In the genomic region with DNA sequence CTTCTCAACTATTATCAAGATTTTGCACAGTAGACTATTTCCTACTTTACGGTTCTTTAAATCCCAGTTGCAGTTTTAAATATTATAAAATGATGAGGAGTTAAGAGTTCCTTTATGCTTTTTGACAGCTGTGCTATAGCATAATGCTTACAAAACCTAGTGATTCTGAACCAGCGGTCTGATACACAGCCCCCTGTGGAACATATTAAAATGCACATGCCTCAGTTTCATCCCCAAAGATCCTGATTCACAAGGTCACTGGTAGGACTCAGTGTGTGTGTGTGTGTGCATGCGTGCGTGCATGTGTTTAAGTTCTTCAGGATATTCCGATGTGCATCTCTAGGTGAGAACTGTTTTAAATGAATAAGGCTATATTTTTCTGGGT, we compare ENCODE assay signal across 29 cellular contexts.
"Had no signal": no experiment of that assay in that cellular context is flagged by ENCODE, and none has a peak within 500 bp of the region (broad histone marks: within the 10 kb centered on the region; RNA-seq: fewer than 3 reads in every experiment).

No MANE protein-coding gene starts in this region.

- ATAC-seq: activated CD8-positive, alpha-beta memory T cell treated with anti-CD3 and anti-CD28 coated beads, Interleukin-2, amount 10 ng/mL, durations not matched to agents 7 days and 5 days; heart left ventricle; left colon; right lobe of liver; SK-N-SH treated with all-trans-retinoic acid at 6 μM for 48 hours; T-helper 17 cell had no signal

- H3K9me3 Mint-ChIP-seq: activated CD4-positive, alpha-beta memory T cell treated with anti-CD3 and anti-CD28 coated beads, Interleukin-2, amount 10 ng/mL, durations not matched to agents 7 days and 5 days; central memory CD8-positive, alpha-beta T cell; immature natural killer cell; stimulated activated memory B cell treated with anti-CD40 and anti-IgM and Interleukin-4, amounts not matched to agents 10 μg/mL and 1 μg/mL and 100 μg/mL, for 72 hours had no signal

- DNase-seq: activated CD4-positive, alpha-beta memory T cell treated with anti-CD3 and anti-CD28 coated beads, Interleukin-2, amount 10 ng/mL, durations not matched to agents 7 days and 5 days; activated CD4-positive, alpha-beta T cell treated with anti-CD3 and anti-CD28 coated beads for 1 hour; activated CD8-positive, alpha-beta memory T cell treated with anti-CD3 and anti-CD28 coated beads, Interleukin-2, amount 10 ng/mL, durations not matched to agents 7 days and 5 days; activated naive CD4-positive, alpha-beta T cell; anterior cingulate cortex; effector CD4-positive, alpha-beta T cell; heart left ventricle; hypothalamus; immature natural killer cell; kidney; left colon; naive B cell; nephron progenitor cell; ovary; right lobe of liver; SJCRH30; stimulated activated CD4-positive, alpha-beta T cell treated with anti-CD3 and anti-CD28 coated beads, Interleukin-4, amount 100 ng/mL, for 1 hour; T-helper 17 cell; T1000; WERI-Rb-1 had no signal

- H3K4me3 Mint-ChIP-seq: activated CD4-positive, alpha-beta memory T cell treated with anti-CD3 and anti-CD28 coated beads, Interleukin-2, amount 10 ng/mL, durations not matched to agents 7 days and 5 days; activated CD8-positive, alpha-beta memory T cell treated with anti-CD3 and anti-CD28 coated beads, Interleukin-2, amount 10 ng/mL, durations not matched to agents 7 days and 5 days; central memory CD8-positive, alpha-beta T cell; immature natural killer cell; naive B cell; nephron progenitor cell; stimulated activated memory B cell treated with anti-CD40 and anti-IgM and Interleukin-4, amounts not matched to agents 10 μg/mL and 1 μg/mL and 100 μg/mL, for 72 hours; T-helper 17 cell had no signal

- H3K4me1 Mint-ChIP-seq: activated CD4-positive, alpha-beta memory T cell treated with anti-CD3 and anti-CD28 coated beads, Interleukin-2, amount 10 ng/mL, durations not matched to agents 7 days and 5 days; activated CD8-positive, alpha-beta memory T cell treated with anti-CD3 and anti-CD28 coated beads, Interleukin-2, amount 10 ng/mL, durations not matched to agents 7 days and 5 days; central memory CD8-positive, alpha-beta T cell; immature natural killer cell; naive B cell; T-helper 17 cell had no signal

- H3K36me3 ChIP-seq: neutrophil, ovary, right lobe of liver, SJCRH30 had no signal

- H3K9me3 ChIP-seq: esophagus muscularis mucosa, heart left ventricle, neutrophil, ovary, right lobe of liver, SJCRH30, tibial nerve had no signal

- FAIRE-seq: bronchial epithelial cell, kidney had no signal

- H3K4me3 ChIP-seq: esophagus muscularis mucosa, heart left ventricle, ovary, right lobe of liver, SJCRH30, tibial nerve had no signal

- H3K36me3 Mint-ChIP-seq: activated CD8-positive, alpha-beta memory T cell treated with anti-CD3 and anti-CD28 coated beads, Interleukin-2, amount 10 ng/mL, durations not matched to agents 7 days and 5 days; immature natural killer cell; naive B cell; stimulated activated memory B cell treated with anti-CD40 and anti-IgM and Interleukin-4, amounts not matched to agents 10 μg/mL and 1 μg/mL and 100 μg/mL, for 72 hours had no signal

- H3K27ac Mint-ChIP-seq: activated CD4-positive, alpha-beta memory T cell treated with anti-CD3 and anti-CD28 coated beads, Interleukin-2, amount 10 ng/mL, durations not matched to agents 7 days and 5 days; activated CD8-positive, alpha-beta memory T cell treated with anti-CD3 and anti-CD28 coated beads, Interleukin-2, amount 10 ng/mL, durations not matched to agents 7 days and 5 days; immature natural killer cell; naive B cell; nephron progenitor cell; progenitor cell of endocrine pancreas; stimulated activated memory B cell treated with anti-CD40 and anti-IgM and Interleukin-4, amounts not matched to agents 10 μg/mL and 1 μg/mL and 100 μg/mL, for 72 hours; T-helper 17 cell had no signal

- H3K4me1 ChIP-seq: esophagus muscularis mucosa, foreskin keratinocyte, heart left ventricle, right lobe of liver, SJCRH30, tibial nerve had no signal

- H3K27me3 Mint-ChIP-seq: activated CD4-positive, alpha-beta memory T cell treated with anti-CD3 and anti-CD28 coated beads, Interleukin-2, amount 10 ng/mL, durations not matched to agents 7 days and 5 days; activated CD8-positive, alpha-beta memory T cell treated with anti-CD3 and anti-CD28 coated beads, Interleukin-2, amount 10 ng/mL, durations not matched to agents 7 days and 5 days; naive B cell; progenitor cell of endocrine pancreas; stimulated activated memory B cell treated with anti-CD40 and anti-IgM and Interleukin-4, amounts not matched to agents 10 μg/mL and 1 μg/mL and 100 μg/mL, for 72 hours had no signal

- H3K27ac ChIP-seq: esophagus muscularis mucosa, foreskin keratinocyte, heart left ventricle, neutrophil, ovary, right lobe of liver, SJCRH30, tibial nerve, WERI-Rb-1 had no signal

- H3K27me3 ChIP-seq: esophagus muscularis mucosa, foreskin keratinocyte, heart left ventricle, neutrophil, ovary, right lobe of liver, SJCRH30, tibial nerve had no signal
